In the genomic region with DNA sequence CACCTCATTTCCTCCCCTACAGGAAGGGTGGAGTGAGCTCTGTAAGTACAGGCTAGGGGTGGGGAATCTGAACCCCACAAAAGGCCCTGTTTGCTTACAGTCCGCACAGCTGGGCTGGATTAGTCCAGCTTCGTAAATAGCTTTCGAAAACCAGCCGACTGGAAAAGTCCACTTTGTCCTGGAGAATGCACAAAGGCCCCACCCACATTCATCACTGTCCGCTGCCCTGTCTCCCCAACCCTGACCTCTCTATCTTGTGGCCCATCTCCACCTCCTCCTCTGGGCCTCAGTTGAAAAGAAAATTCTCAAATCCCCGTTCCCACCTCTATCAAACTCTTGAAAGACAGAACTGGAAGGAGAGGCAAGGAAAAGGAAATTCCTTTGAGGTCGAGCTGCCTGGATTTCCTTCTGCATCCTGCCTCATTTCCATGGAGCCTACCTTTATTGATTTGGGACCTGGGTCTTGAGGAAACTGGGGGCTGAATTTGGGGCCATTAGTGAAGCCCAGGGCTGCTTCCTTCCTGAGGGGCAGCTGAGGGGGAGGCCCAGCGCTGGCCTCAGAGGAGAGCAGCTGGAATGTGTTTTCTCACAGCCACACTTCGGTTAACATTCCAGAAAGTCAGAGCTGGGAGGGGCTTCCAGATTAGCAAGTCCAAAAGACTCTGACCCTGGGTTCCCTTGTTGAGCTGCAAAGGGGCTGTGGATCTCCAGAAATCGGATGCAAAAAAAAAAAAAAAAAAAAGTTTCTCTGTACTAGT, we compare ENCODE assay signal across 9 cellular contexts.
DNase-seq lines count a peak whose midpoint lies in the region; ATAC-seq and TF ChIP-seq lines count a peak whose summit lies in the region.
"Had no signal": no experiment of that assay in that cellular context is flagged by ENCODE, and none has a peak within 500 bp of the region (broad histone marks: within the 10 kb centered on the region; RNA-seq: fewer than 3 reads in every experiment).

No MANE protein-coding gene starts in this region.

- peak overlapping the region; percentile 100 for H2BK20ac ChIP-seq in IMR-90 (ENCODE audit: low read depth, low read length)

- peak overlapping the region; percentile 94 for H2BK5ac ChIP-seq in IMR-90 (ENCODE audit: low read depth, low read length, poor library complexity, severe bottlenecking)

- H3K4me2 ChIP-seq in IMR-90 (ENCODE audit: low read depth, low read length) (peak overlapping the region; percentile 81), fibroblast of lung (ENCODE audit: extremely low read depth, insufficient read depth, low read length) (peak overlapping the region; percentile 86)

- 0 out of 4 replicates have a peak, but pooled peaks cover 0 to 3% of the 10 kb centered on the region in 2 experiments for H3K79me1 ChIP-seq in IMR-90 (ENCODE audit: low read depth in 1 of 2, low read length in 2 of 2)

- BruUV-seq in IMR-90 (replicated peaks; lab: Mats Ljungman, UMichigan) = no TSS peak

- POLR2A ChIA-PET in IMR-90 (lab: Charles Lee; ENCODE audit: unreplicated experiment) = interaction anchor here (0.5 to 1.3 kb wide), 7 partner anchors 11 to 332 kb away, joined by 3 to 27 read pairs (median 6); a partner anchor contains a TSS

- TF ChIP-seq CTCF in IMR-90 (conservative IDR thresholded peaks at IDR 0.05; ENCODE audit: low read depth, low read length) (no peak), fibroblast of lung (conservative IDR thresholded peaks at IDR 0.05 in 1 of 2, IDR thresholded peaks at IDR 0.05 in 1 of 2; ENCODE audit: low read depth in 1 of 2, low read length in 2 of 2) (no peak), mucosa of descending colon (IDR thresholded peaks at IDR 0.05) (no peak), tibial nerve (IDR thresholded peaks at IDR 0.05) (no peak)

- peak overlapping the region; percentile 100 for H3K18ac ChIP-seq in IMR-90 (ENCODE audit: low read depth, low read length)

- TF ChIP-seq EP300 in tibial nerve (IDR thresholded peaks at IDR 0.05) = peak; percentile 60 to 69

- H3K36me3 ChIP-seq in IMR-90 (ENCODE audit: control insufficient read depth, insufficient read depth, low read length) (no peaks in the 10 kb centered on the region), fibroblast of lung (ENCODE audit: control insufficient read depth, insufficient read depth, low read length) (no peaks in the 10 kb centered on the region), mucosa of descending colon (ENCODE audit: low read depth) (no peaks in the 10 kb centered on the region), tibial nerve (no peaks in the 10 kb centered on the region)

- H4K5ac ChIP-seq in IMR-90 (ENCODE audit: low read depth, low read length) = peak overlapping the region; percentile 97

- H3K4me3 Mint-ChIP-seq in effector memory CD8-positive, alpha-beta T cell = no peak overlapping the region

- peak overlapping the region; percentile 99 for H2BK15ac ChIP-seq in IMR-90 (ENCODE audit: low read depth, low read length)

- H2AK5ac ChIP-seq in IMR-90 (ENCODE audit: low read depth, low read length) = peak overlapping the region; percentile 96

- peak overlapping the region; percentile 95 for H2AK9ac ChIP-seq in IMR-90 (replicated peaks; ENCODE audit: low read depth, low read length, poor library complexity)

- H4K20me1 ChIP-seq in IMR-90 (ENCODE audit: insufficient read depth, low read length) (no peaks in the 10 kb centered on the region), fibroblast of lung (ENCODE audit: control insufficient read depth, extremely low read depth, insufficient read depth, low read length) (no peaks in the 10 kb centered on the region)

- no peak for TF ChIP-seq RAD21 in IMR-90 (IDR thresholded peaks at IDR 0.05; ENCODE audit: low read length)

- peak overlapping the region; percentile 100 for H3K56ac ChIP-seq in IMR-90 (ENCODE audit: extremely low read depth, insufficient read depth, low read length)

- H4K8ac ChIP-seq in IMR-90 (ENCODE audit: low read depth in 2 of 2, low read length in 2 of 2) = peak overlapping the region; percentile 92 to 98

- no peak overlapping the region for H3K27ac Mint-ChIP-seq in effector memory CD8-positive, alpha-beta T cell

- H3K9ac ChIP-seq in IMR-90 (ENCODE audit: low read depth, low read length) (peak overlapping the region; percentile 88), fibroblast of lung (ENCODE audit: insufficient read depth, low read length) (peak overlapping the region; percentile 60)

- TF ChIP-seq POLR2A in IMR-90 (IDR thresholded peaks at IDR 0.05; ENCODE audit: low read depth, low read length) (no peak), tibial nerve (IDR thresholded peaks at IDR 0.05) (no peak)

- peak overlapping the region; percentile 100 for H3K4ac ChIP-seq in IMR-90 (ENCODE audit: low read depth, low read length)

- no peak overlapping the region for H3K4me3 ChIP-seq in IMR-90 (ENCODE audit: insufficient read depth, low read depth, low read length)
- peak overlapping the region in 2 of 4 experiments; percentile 10 to 29 for H3K4me3 ChIP-seq in fibroblast of lung (replicated peaks in 1 of 4; ENCODE audit: control extremely low read depth in 1 of 4, insufficient read depth in 1 of 4, low read depth in 3 of 4, low read length in 4 of 4)
- no peak overlapping the region for H3K4me3 ChIP-seq in mucosa of descending colon
- H3K4me3 ChIP-seq in tibial nerve = peak overlapping the region in 1 of 4 donors; percentile 4

- H3K79me2 ChIP-seq in fibroblast of lung (ENCODE audit: control insufficient read depth, insufficient read depth, low read length) = no peaks in the 10 kb centered on the region

- H3K4me1 Mint-ChIP-seq in effector memory CD8-positive, alpha-beta T cell (ENCODE audit: low read depth in 2 of 2) = no peaks in the 10 kb centered on the region

- WGBS in IMR-90 (ENCODE audit: extremely low coverage in 2 of 2, insufficient read length in 1 of 2), 2 experiments = no CpG with 5 or more reads among the region's 10 CpGs
- 13 to 21% methylated on average over 10 of the region's 10 CpGs for WGBS in tibial nerve, 2 donors

- peak overlapping the region; percentile 99 for H3K27ac ChIP-seq in IMR-90 (ENCODE audit: insufficient read depth, low read length)
- peak overlapping the region; percentile 94 for H3K27ac ChIP-seq in fibroblast of lung (ENCODE audit: insufficient read depth, low read length)
- peak overlapping the region; percentile 81 to 93 (median 85) for H3K27ac ChIP-seq in tibial nerve

- H3K27me3 Mint-ChIP-seq in effector memory CD8-positive, alpha-beta T cell = peaks cover under 1 to 2% of the 10 kb centered on the region in 2 donors

- peak overlapping the region; percentile 100 for H2BK120ac ChIP-seq in IMR-90 (ENCODE audit: low read depth, low read length)

- in situ Hi-C loops in IMR-90 (cut with MboI; ENCODE audit: low sequenced_read_pairs) = no loop called here

- peak; percentile 88 for ATAC-seq in IMR-90 (ENCODE audit: low read depth)
- ATAC-seq in mucosa of descending colon = peak; percentile 24
- ATAC-seq in effector memory CD8-positive, alpha-beta T cell (replicated peaks) = no peak

- H3K27me3 ChIP-seq in IMR-90 (ENCODE audit: control insufficient read depth, insufficient read depth, low read length) (no peaks in the 10 kb centered on the region), fibroblast of lung (ENCODE audit: control insufficient read depth, insufficient read depth, low read length) (peaks cover 4% of the 10 kb centered on the region), tibial nerve (no peaks in the 10 kb centered on the region)

- peak overlapping the region; percentile 100 for H4K91ac ChIP-seq in IMR-90 (ENCODE audit: insufficient read depth, low read depth, low read length)

- CTCF ChIA-PET in IMR-90 (lab: Yijun Ruan, JAX) = interaction anchor here (0.5 to 3.5 kb wide), 5 partner anchors 29 to 175 kb away, joined by 3 to 18 read pairs (median 4); no protein-coding TSS in a partner anchor

- dilution Hi-C loops in IMR-90 (cut with HindIII; ENCODE audit: low sequenced_read_pairs, unreplicated experiment) = no loop called here

- peaks cover 17% of the 10 kb centered on the region for H3K9me1 ChIP-seq in IMR-90 (ENCODE audit: insufficient read depth, low read length)

- H3K4me1 ChIP-seq in IMR-90 (ENCODE audit: control insufficient read depth, insufficient read depth, low read length) = peaks cover 41% of the 10 kb centered on the region
- H3K4me1 ChIP-seq in fibroblast of lung (ENCODE audit: control insufficient read depth, extremely low read depth, insufficient read depth, low read length) = peaks cover 27% of the 10 kb centered on the region
- peaks cover 7% of the 10 kb centered on the region for H3K4me1 ChIP-seq in mucosa of descending colon (ENCODE audit: low read depth)
- peaks cover 0 to 86% (median 52%) of the 10 kb centered on the region in 4 donors for H3K4me1 ChIP-seq in tibial nerve

- intact Hi-C loops in IMR-90 (cut with micrococcal nuclease) = loop anchor here (1.0 to 10.0 kb wide), 5 partner anchors 31 to 363 kb away; no protein-coding TSS in a partner anchor
- intact Hi-C loops in mucosa of descending colon (cut with DNase I, micrococcal nuclease) = no loop called here

- H3K9me3 ChIP-seq in IMR-90 (ENCODE audit: control insufficient read depth, insufficient read depth, low read length) (peaks cover 4% of the 10 kb centered on the region; the same call in 1 of the 2 replicates), fibroblast of lung (ENCODE audit: control insufficient read depth, insufficient read depth, low read depth, low read length) (no peaks in the 10 kb centered on the region), mucosa of descending colon (no peaks in the 10 kb centered on the region), tibial nerve (peaks cover 0 to 10% (median 0%) of the 10 kb centered on the region in 4 donors)

- H3K14ac ChIP-seq in IMR-90 (replicated peaks; ENCODE audit: low read depth, low read length) = peak overlapping the region; percentile 100

- H3K9me3 Mint-ChIP-seq in effector memory CD8-positive, alpha-beta T cell = peaks cover 0 to 2% of the 10 kb centered on the region in 2 donors

- peak overlapping the region; percentile 92 for H2AFZ ChIP-seq in IMR-90 (replicated peaks; ENCODE audit: low read length, poor library complexity)
- H2AFZ ChIP-seq in fibroblast of lung (ENCODE audit: low read length) = no peak overlapping the region

- peak; percentile 94 for DNase-seq in IMR-90
- peak; percentile 90 to 99 for DNase-seq in fibroblast of lung (ENCODE audit: low read depth in 2 of 2)
- DNase-seq in mucosa of descending colon = peak in 1 of 3 donors; percentile 52
- DNase-seq in tibial nerve (ENCODE audit: low spot score in 2 of 2) = peak; percentile 51 to 73
- DNase-seq in stimulated activated CD4-positive, alpha-beta T cell treated with anti-CD3 and anti-CD28 coated beads, Interleukin-15, amount 100 ng/mL, for 24 hours = no peak
- DNase-seq in effector memory CD8-positive, alpha-beta T cell = no peak
- no peak for DNase-seq in NCI-H2196 treated with DMSO at 0.1 percent for 48 hours (lab: John Stamatoyannopoulos, UW; ENCODE audit: unreplicated experiment)
- no peak for DNase-seq in NCI-H1436 treated with DMSO at 0.1 percent for 48 hours (lab: John Stamatoyannopoulos, UW)
- DNase-seq: activated CD4-positive, alpha-beta T cell treated with anti-CD3 and anti-CD28 coated beads for 1 hour had no signal

- H3K36me3 Mint-ChIP-seq in effector memory CD8-positive, alpha-beta T cell (ENCODE audit: insufficient read depth) = no peaks in the 10 kb centered on the region

- H3K23ac ChIP-seq in IMR-90 (ENCODE audit: low read depth, low read length) = peak overlapping the region; percentile 99

TF ChIP-seq in IMR-90, 13 proteins besides CTCF, POLR2A, EP300 and RAD21 (continues in another document):
- no peak for TF ChIP-seq RCOR1 (IDR thresholded peaks at IDR 0.05; ENCODE audit: insufficient replicate concordance, low read length)

Comparison
In these comparisons a context has a peak if more than half of its experiments do, and no peak if none do; other contexts are left out.
1. DNase-seq: peak in IMR-90 (single experiment), fibroblast of lung (2 of 2) and tibial nerve (2 of 2); none in stimulated activated CD4-positive, alpha-beta T cell treated with anti-CD3 and anti-CD28 coated beads, Interleukin-15, amount 100 ng/mL, for 24 hours (single experiment), effector memory CD8-positive, alpha-beta T cell (0 of 3), NCI-H2196 treated with DMSO at 0.1 percent for 48 hours (single experiment) and NCI-H1436 treated with DMSO at 0.1 percent for 48 hours (single experiment).
2. Peak in every context shown above with its lines, with median percentiles within 50 percentile points of each other: H3K27ac ChIP-seq.